In genomic region chr6:143441680-143442359, GRCh38 we compare ENCODE assay signal across 14 cellular contexts. TPM values are rescaled to one million over a fixed set of nuclear protein-coding genes. Genes with fewer than 3 reads are reported as not detected.
DNase-seq lines count a peak whose midpoint lies in the region; ATAC-seq and TF ChIP-seq lines count a peak whose summit lies in the region.
"Had no signal": no experiment of that assay in that cellular context is flagged by ENCODE, and none has a peak within 500 bp of the region (broad histone marks: within the 10 kb centered on the region; RNA-seq: fewer than 3 reads in every experiment).

No MANE protein-coding gene starts in this region.

- peaks cover 26% of the 10 kb centered on the region; the same call in 1 of the 2 replicates for H3K79me2 ChIP-seq in OCI-LY7 (ENCODE audit: insufficient read depth, low read depth, low read length)

- peaks cover 3% of the 10 kb centered on the region for H4K20me1 ChIP-seq in OCI-LY7 (ENCODE audit: insufficient read depth, low read length)

- intact Hi-C loops in OCI-LY7 (cut with micrococcal nuclease; ENCODE audit: unreplicated experiment), result no loop called here

- no TSS peak for BruUV-seq in OCI-LY7 (replicated peaks; lab: Mats Ljungman, UMichigan)

- H3K36me3 ChIP-seq in OCI-LY7 (ENCODE audit: insufficient read depth, low read length), result peaks cover 75% of the 10 kb centered on the region
- H3K36me3 ChIP-seq: adrenal gland, lower lobe of right lung had no signal

- H3K27ac ChIP-seq in OCI-LY7 (ENCODE audit: low read depth, low read length, poor library complexity, severe bottlenecking), result no peak overlapping the region
- H3K27ac ChIP-seq: adrenal gland, esophagus squamous epithelium, lower lobe of right lung had no signal

- ATAC-seq in HG02885 (IDR thresholded peaks at IDR 0.05; ENCODE audit: poor library complexity, unreplicated experiment), result peak; percentile 87
- no peak for ATAC-seq in stimulated activated memory B cell treated with anti-CD40 and anti-IgM and Interleukin-4, amounts not matched to agents 10 μg/mL and 1 μg/mL and 100 μg/mL, for 72 hours
- ATAC-seq: lower lobe of right lung had no signal

- CTCF ChIA-PET in OCI-LY7 (lab: Charles Lee; ENCODE audit: unreplicated experiment), result interaction anchor here (0.6 kb wide), 1 partner anchor 20 kb away, joined by 3 read pairs; no protein-coding TSS in a partner anchor

- peak; percentile 16 for DNase-seq in Daoy (ENCODE audit: low read depth)
- peak; percentile 8 for DNase-seq in activated naive CD8-positive, alpha-beta T cell treated with anti-CD3 and anti-CD28 coated beads for 36 hours
- DNase-seq in fibroblast of peridontal ligament (ENCODE audit: extremely low read depth), result peak; percentile 92
- no peak for DNase-seq in Kasumi-1 (lab: John Stamatoyannopoulos, UW)
- no peak for DNase-seq in OCI-LY7 (ENCODE audit: low spot score)
- no peak for DNase-seq in midbrain (lab: John Stamatoyannopoulos, UW)
- DNase-seq: adrenal gland; dermis blood vessel endothelial cell; esophagus squamous epithelium; lower lobe of right lung; MM.1S; stimulated activated CD4-positive, alpha-beta T cell treated with anti-CD3 and anti-CD28 coated beads, Interleukin-2, amount 100 ng/mL, for 48 hours had no signal

- H3K4me3 Mint-ChIP-seq in activated naive CD8-positive, alpha-beta T cell treated with anti-CD3 and anti-CD28 coated beads for 36 hours, result peak overlapping the region; percentile 41
- H3K4me3 Mint-ChIP-seq in stimulated activated memory B cell treated with anti-CD40 and anti-IgM and Interleukin-4, amounts not matched to agents 10 μg/mL and 1 μg/mL and 100 μg/mL, for 72 hours, result no peak overlapping the region

- no peaks in the 10 kb centered on the region for H3K4me1 ChIP-seq in OCI-LY7 (ENCODE audit: insufficient read depth, low read length, poor library complexity, severe bottlenecking)
- H3K4me1 ChIP-seq: adrenal gland, esophagus squamous epithelium, lower lobe of right lung had no signal

- H3K9me3 Mint-ChIP-seq in activated naive CD8-positive, alpha-beta T cell treated with anti-CD3 and anti-CD28 coated beads for 36 hours, result peaks cover 3% of the 10 kb centered on the region
- peaks cover 3% of the 10 kb centered on the region for H3K9me3 Mint-ChIP-seq in stimulated activated memory B cell treated with anti-CD40 and anti-IgM and Interleukin-4, amounts not matched to agents 10 μg/mL and 1 μg/mL and 100 μg/mL, for 72 hours

- H3K27me3 Mint-ChIP-seq in activated naive CD8-positive, alpha-beta T cell treated with anti-CD3 and anti-CD28 coated beads for 36 hours, result no peaks in the 10 kb centered on the region
- no peaks in the 10 kb centered on the region for H3K27me3 Mint-ChIP-seq in stimulated activated memory B cell treated with anti-CD40 and anti-IgM and Interleukin-4, amounts not matched to agents 10 μg/mL and 1 μg/mL and 100 μg/mL, for 72 hours

- H3K4me1 Mint-ChIP-seq in activated naive CD8-positive, alpha-beta T cell treated with anti-CD3 and anti-CD28 coated beads for 36 hours, result peaks cover 40% of the 10 kb centered on the region
- H3K4me1 Mint-ChIP-seq in stimulated activated memory B cell treated with anti-CD40 and anti-IgM and Interleukin-4, amounts not matched to agents 10 μg/mL and 1 μg/mL and 100 μg/mL, for 72 hours, result no peaks in the 10 kb centered on the region

- H3K36me3 Mint-ChIP-seq in activated naive CD8-positive, alpha-beta T cell treated with anti-CD3 and anti-CD28 coated beads for 36 hours, result peaks cover 65% of the 10 kb centered on the region
- peaks cover 47% of the 10 kb centered on the region for H3K36me3 Mint-ChIP-seq in stimulated activated memory B cell treated with anti-CD40 and anti-IgM and Interleukin-4, amounts not matched to agents 10 μg/mL and 1 μg/mL and 100 μg/mL, for 72 hours

- POLR2A ChIA-PET in OCI-LY7 (lab: Charles Lee), result interaction anchor here (1.0 to 1.1 kb wide), 2 partner anchors 9 to 13 kb away, joined by 3 to 5 read pairs; partner anchors contain the start of genes ADAT2 and PEX3

- H3K4me2 ChIP-seq in OCI-LY7 (ENCODE audit: low read length), result no peak overlapping the region

- no peak overlapping the region for H2AFZ ChIP-seq in OCI-LY7 (ENCODE audit: low read length)

- H3K27ac Mint-ChIP-seq in activated naive CD8-positive, alpha-beta T cell treated with anti-CD3 and anti-CD28 coated beads for 36 hours, result peak overlapping the region; percentile 84
- H3K27ac Mint-ChIP-seq in stimulated activated memory B cell treated with anti-CD40 and anti-IgM and Interleukin-4, amounts not matched to agents 10 μg/mL and 1 μg/mL and 100 μg/mL, for 72 hours, result no peak overlapping the region

- H3K9me3 ChIP-seq in OCI-LY7 (ENCODE audit: low read length), result peaks cover 9% of the 10 kb centered on the region; the same call in 1 of the 2 replicates
- H3K9me3 ChIP-seq: adrenal gland, esophagus squamous epithelium, lower lobe of right lung had no signal

- no peak overlapping the region for H3K4me3 ChIP-seq in OCI-LY7 (ENCODE audit: low read depth, low read length, poor library complexity, severe bottlenecking)
- H3K4me3 ChIP-seq: adrenal gland, esophagus squamous epithelium, lower lobe of right lung had no signal

- no peaks in the 10 kb centered on the region for H3K9me2 ChIP-seq in OCI-LY7 (ENCODE audit: insufficient read depth, low read length)

- no peak for TF ChIP-seq CTCF in OCI-LY7 (conservative IDR thresholded peaks at IDR 0.05; ENCODE audit: low read length)

RNA-seq across cellular contexts. Expression of gene ADAT2, which starts 8.7 kb away (rescaled TPM):
- 5.4 and 10.6 TPM in 2 replicates for total RNA-seq in Daoy (2014; rRNA removed; shearing (Covaris generic))
- total RNA-seq in activated naive CD8-positive, alpha-beta T cell treated with anti-CD3 and anti-CD28 coated beads for 36 hours, result 10 to 100 TPM; 29.6 to 31.6 TPM
- 17.6 and 21.7 TPM in 2 replicates for total RNA-seq in OCI-LY7 (2014; rRNA removed; shearing (Covaris generic))
- 23.0 and 27.2 TPM in 2 replicates for total RNA-seq in OCI-LY7 (2022)

RNA-seq across cellular contexts. Expression of gene PEX3, which starts 8.8 kb away (rescaled TPM):
- 25.2 and 26.7 TPM in 2 replicates for total RNA-seq in Daoy (2014; rRNA removed; shearing (Covaris generic))
- total RNA-seq in activated naive CD8-positive, alpha-beta T cell treated with anti-CD3 and anti-CD28 coated beads for 36 hours, result 10 to 100 TPM; 29.3 to 31.3 TPM
- 10.9 and 14.8 TPM in 2 replicates for total RNA-seq in OCI-LY7 (2014; rRNA removed; shearing (Covaris generic))
- total RNA-seq in OCI-LY7 (2022), result 23.1 and 27.0 TPM in 2 replicates

Comparison
In these comparisons a context has a peak if more than half of its experiments do, and no peak if none do; other contexts are left out.
1. DNase-seq: peak in Daoy (single experiment), activated naive CD8-positive, alpha-beta T cell treated with anti-CD3 and anti-CD28 coated beads for 36 hours (single experiment) and fibroblast of peridontal ligament (single experiment); none in Kasumi-1 (0 of 2), OCI-LY7 (single experiment) and midbrain (single experiment).